1 cellular context compared by ENCODE assay signal in genomic region chr11:78549624-78550409, GRCh38.
TF ChIP-seq lines count a peak whose summit lies in the region.

No MANE protein-coding gene starts in this region.

TF ChIP-seq in WTC11, 78 proteins besides CTCF, POLR2A, EP300 and RAD21 (continued from another document):
- TF ChIP-seq PRDM15 (CRISPR knock-in tag; IDR thresholded peaks at IDR 0.05) (no peak), EMX1 (CRISPR knock-in tag; IDR thresholded peaks at IDR 0.05) (no peak), ZNF671 (CRISPR knock-in tag; IDR thresholded peaks at IDR 0.05) (no peak), SMAD3 (CRISPR knock-in tag; IDR thresholded peaks at IDR 0.05; ENCODE audit: borderline replicate concordance) (no peak), CBFB (CRISPR knock-in tag; IDR thresholded peaks at IDR 0.05; ENCODE audit: low read depth) (no peak), PRRX2 (CRISPR knock-in tag; IDR thresholded peaks at IDR 0.05) (no peak)
- TF ChIP-seq, protein P1, sequence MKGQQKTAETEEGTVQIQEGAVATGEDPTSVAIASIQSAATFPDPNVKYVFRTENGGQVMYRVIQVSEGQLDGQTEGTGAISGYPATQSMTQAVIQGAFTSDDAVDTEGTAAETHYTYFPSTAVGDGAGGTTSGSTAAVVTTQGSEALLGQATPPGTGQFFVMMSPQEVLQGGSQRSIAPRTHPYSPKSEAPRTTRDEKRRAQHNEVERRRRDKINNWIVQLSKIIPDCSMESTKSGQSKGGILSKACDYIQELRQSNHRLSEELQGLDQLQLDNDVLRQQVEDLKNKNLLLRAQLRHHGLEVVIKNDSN (CRISPR knock-in tag; IDR thresholded peaks at IDR 0.05): no peak
